Comparison of ENCODE assay signal across 8 cellular contexts in the genomic region with DNA sequence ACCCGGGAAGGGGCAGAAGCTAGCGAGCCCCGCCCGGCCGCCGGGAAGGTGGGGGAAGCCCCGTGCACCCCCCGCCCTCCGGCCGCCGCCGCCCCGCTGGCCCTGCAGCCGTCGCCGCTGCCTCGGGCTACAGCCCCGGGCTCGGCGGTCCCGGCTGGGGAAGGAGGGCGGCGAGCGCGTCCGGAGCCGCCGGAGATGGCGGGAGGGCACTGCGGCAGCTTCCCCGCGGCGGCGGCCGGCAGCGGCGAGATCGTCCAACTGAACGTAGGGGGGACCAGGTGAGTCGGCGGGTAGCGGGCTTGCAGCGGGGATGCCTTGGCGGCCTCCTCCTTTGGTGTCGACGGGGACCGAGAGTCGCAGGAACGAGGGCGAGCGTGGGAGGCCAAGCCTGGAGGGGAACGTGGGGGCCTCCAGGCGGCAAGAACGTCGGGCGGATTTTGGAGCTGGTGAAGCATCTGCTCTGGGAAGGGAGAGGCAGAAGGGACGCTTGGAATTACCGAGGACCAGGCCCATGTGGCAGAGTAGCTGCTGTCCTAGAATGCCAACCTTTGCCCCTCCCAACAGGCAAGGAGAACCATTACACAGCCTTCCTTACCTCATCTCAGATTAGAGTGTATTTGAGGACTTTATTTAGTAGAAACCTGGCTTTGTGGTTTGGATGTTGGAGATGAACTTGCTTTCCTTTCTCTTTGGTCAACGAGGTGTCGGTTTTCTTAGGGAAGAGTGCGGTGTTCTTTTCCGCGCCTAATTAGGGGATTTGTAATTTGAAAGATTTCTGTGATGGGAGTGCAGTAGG. TPM values are rescaled to one million over a fixed set of nuclear protein-coding genes. Genes with fewer than 3 reads are reported as not detected.
DNase-seq lines count a peak whose midpoint lies in the region; ATAC-seq lines count a peak whose summit lies in the region.

No MANE protein-coding gene starts in this region.

- peak; percentile 70 for ATAC-seq in HG02798 (IDR thresholded peaks at IDR 0.05; ENCODE audit: poor library complexity, unreplicated experiment)

- DNase-seq in activated gamma-delta T cell treated with Interleukin-2 at 50 U/mL for 16 hours (peak; percentile 4), activated gamma-delta T cell (lab: John Stamatoyannopoulos, UW) (no peak), NCI-H128 (lab: John Stamatoyannopoulos, UW; ENCODE audit: unreplicated experiment) (peak; percentile 54), T1000 (lab: John Stamatoyannopoulos, UW) (peak; percentile 61), cerebellum (ENCODE audit: low spot score) (peak; percentile 63)
- DNase-seq in stimulated activated CD4-positive, alpha-beta T cell treated with anti-CD3 and anti-CD28 coated beads, Interleukin-1b, Interleukin-23, amount 100 ng/mL, for 4 hours (ENCODE audit: low read depth in 2 of 2): peak; percentile 14 to 32

- peak overlapping the region; percentile 86 for H3K27ac ChIP-seq in layer of hippocampus (ENCODE audit: low read depth, low read length)

- H3K27me3 ChIP-seq in layer of hippocampus (ENCODE audit: control insufficient read depth, insufficient read depth, low read length): no peaks in the 10 kb centered on the region

RNA-seq across cellular contexts. Expression of a gene that starts 0.6 kb away (rescaled TPM):
- total RNA-seq in cerebellum: 80.5 TPM
